Comparison of ENCODE assay signal across 12 cellular contexts in the genomic region with DNA sequence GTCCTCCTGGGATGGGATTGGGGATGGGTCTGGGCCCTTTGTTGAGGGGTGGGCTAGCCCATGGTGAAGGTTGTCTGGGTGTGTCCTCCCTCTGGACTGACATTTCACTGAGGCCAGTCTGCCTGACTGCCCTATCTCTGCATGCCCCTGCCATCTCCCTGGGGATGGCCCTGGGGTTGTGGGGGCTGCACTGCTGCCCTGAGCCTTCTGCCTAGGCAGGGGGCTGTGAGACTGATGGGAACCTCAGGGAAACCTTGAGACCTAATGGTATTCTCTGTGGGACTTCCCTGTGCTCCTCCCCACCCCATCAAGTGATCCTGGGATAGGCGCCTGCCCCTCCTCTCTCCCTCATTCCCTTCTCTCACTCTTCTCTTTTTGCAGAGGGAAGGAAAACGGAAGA. TPM values are rescaled to one million over a fixed set of nuclear protein-coding genes. Genes with fewer than 3 reads are reported as not detected.
A peak's percentile ranks its signal among the peaks of the same experiment; 100 is the strongest.
DNase-seq lines count a peak whose midpoint lies in the region; ATAC-seq and TF ChIP-seq lines count a peak whose summit lies in the region.
"Had no signal": no experiment of that assay in that cellular context is flagged by ENCODE, and none has a peak within 500 bp of the region (broad histone marks: within the 10 kb centered on the region; RNA-seq: fewer than 3 reads in every experiment).

No MANE protein-coding gene starts in this region.

- H3K4me1 ChIP-seq in DND-41 (ENCODE audit: insufficient read depth, low read length) (no peaks in the 10 kb centered on the region), adipocyte (ENCODE audit: control insufficient read depth, insufficient read depth, low read length) (peaks cover 42% of the 10 kb centered on the region), iPS-15b (ENCODE audit: control insufficient read depth, insufficient read depth, low read length) (peaks cover 15% of the 10 kb centered on the region), sigmoid colon (peaks cover 0 to 79% (median 75%) of the 10 kb centered on the region in 4 donors), foreskin keratinocyte (peaks cover 9% of the 10 kb centered on the region)

- H3K4me2 ChIP-seq in DND-41 (ENCODE audit: insufficient read depth, low read length): no peak overlapping the region

- TF ChIP-seq POLR2A in sigmoid colon (IDR thresholded peaks at IDR 0.05): no peak

- TF ChIP-seq EP300 in sigmoid colon (IDR thresholded peaks at IDR 0.05): no peak

- TF ChIP-seq CTCF in DND-41 (IDR thresholded peaks at IDR 0.05; ENCODE audit: borderline replicate concordance, extremely low read depth, low read length, poor library complexity, severe bottlenecking) (no peak), sigmoid colon (IDR thresholded peaks at IDR 0.05) (no peak), foreskin keratinocyte (conservative IDR thresholded peaks at IDR 0.05) (no peak)

- WGBS in sigmoid colon, 2 donors: 90 to 94% methylated on average over 2 of the region's 2 CpGs

- no peak for DNase-seq in DND-41
- DNase-seq in adipocyte (ENCODE audit: low read depth): no peak
- DNase-seq in sigmoid colon: no peak
- no peak for DNase-seq in foreskin keratinocyte
- no peak for DNase-seq in HT-29 (ENCODE audit: low spot score)
- DNase-seq: activated CD8-positive, alpha-beta memory T cell treated with anti-CD3 and anti-CD28 coated beads for 24 hours; MG63; NCI-H2029 treated with DMSO at 0.1 percent for 48 hours had no signal

- peaks cover 99% of the 10 kb centered on the region for H3K79me2 ChIP-seq in DND-41 (ENCODE audit: insufficient read depth, low read length)

- H3K27ac ChIP-seq in DND-41 (ENCODE audit: low read length) (peak overlapping the region; percentile 6; the same call in 1 of the 2 replicates), sigmoid colon (peak overlapping the region; percentile 95 to 99 (median 98)), foreskin keratinocyte (no peak overlapping the region)
- H3K27ac ChIP-seq: suprapubic skin had no signal

- intact Hi-C loops in sigmoid colon (cut with DNase I): no loop called here

- H3K36me3 ChIP-seq in DND-41 (ENCODE audit: insufficient read depth, low read length): peaks cover 33% of the 10 kb centered on the region
- no peaks in the 10 kb centered on the region for H3K36me3 ChIP-seq in adipocyte (ENCODE audit: control insufficient read depth, insufficient read depth, low read length, severe bottlenecking)
- no peaks in the 10 kb centered on the region for H3K36me3 ChIP-seq in iPS-15b (ENCODE audit: control insufficient read depth, insufficient read depth, low read length)
- H3K36me3 ChIP-seq in sigmoid colon: no peaks in the 10 kb centered on the region

- no peak overlapping the region for H2AFZ ChIP-seq in DND-41 (ENCODE audit: low read depth, low read length)

- peaks cover 96% of the 10 kb centered on the region for H4K20me1 ChIP-seq in DND-41 (ENCODE audit: insufficient read depth, low read length)

- H3K9ac ChIP-seq in DND-41 (ENCODE audit: low read depth, low read length) (no peak overlapping the region), adipocyte (ENCODE audit: low read length) (peak overlapping the region; percentile 63), iPS-15b (ENCODE audit: low read depth, low read length) (no peak overlapping the region)

- H3K27me3 ChIP-seq in DND-41 (ENCODE audit: insufficient read depth, low read length, poor library complexity) (no peaks in the 10 kb centered on the region), adipocyte (replicated peaks; ENCODE audit: control insufficient read depth, insufficient read depth, low read length) (no peaks in the 10 kb centered on the region), iPS-15b (ENCODE audit: control insufficient read depth, insufficient read depth, low read length) (peaks cover 96% of the 10 kb centered on the region), sigmoid colon (no peaks in the 10 kb centered on the region), foreskin keratinocyte (no peaks in the 10 kb centered on the region)
- H3K27me3 ChIP-seq: MG63, suprapubic skin had no signal

- H3K4me3 ChIP-seq in DND-41 (ENCODE audit: low read depth in 1 of 2, low read length in 2 of 2) (no peak overlapping the region), adipocyte (ENCODE audit: low read length) (no peak overlapping the region), iPS-15b (ENCODE audit: low read depth, low read length) (peak overlapping the region; percentile 14), sigmoid colon (peak overlapping the region in 2 of 4 donors; percentile 47 to 50)
- H3K4me3 ChIP-seq: MG63 had no signal

- ATAC-seq in DND-41 (ENCODE audit: insufficient read depth, low read depth) (no peak), foreskin keratinocyte (no peak), GM18520 (IDR thresholded peaks at IDR 0.05; ENCODE audit: unreplicated experiment) (no peak), GM21526 (IDR thresholded peaks at IDR 0.05; ENCODE audit: low FRiP score, unreplicated experiment) (no peak)

- no peaks in the 10 kb centered on the region for H3K9me3 ChIP-seq in DND-41 (ENCODE audit: insufficient read depth, low read length, severe bottlenecking)
- H3K9me3 ChIP-seq in adipocyte (ENCODE audit: control insufficient read depth, low read length): no peaks in the 10 kb centered on the region
- no peaks in the 10 kb centered on the region for H3K9me3 ChIP-seq in iPS-15b (ENCODE audit: control insufficient read depth, insufficient read depth, low read length)
- H3K9me3 ChIP-seq in sigmoid colon: no peaks in the 10 kb centered on the region
- H3K9me3 ChIP-seq: MG63, suprapubic skin had no signal

RNA-seq across cellular contexts. Expression of a gene that starts 19.9 kb away (rescaled TPM):
- total RNA-seq in sigmoid colon (10 to 100 TPM in 2 of 4 donors, 1 to 10 TPM in 2; 7.4 to 31.9 (median 12.5) TPM), foreskin keratinocyte (15.0 and 16.3 TPM in 2 replicates)
- polyA plus RNA-seq in sigmoid colon (10 to 100 TPM in 1 of 3 donors, 1 to 10 TPM in 2; 1.8 to 14.2 (median 2.5) TPM), foreskin keratinocyte (11.1 and 12.0 TPM in 2 replicates)
- total RNA-seq in HT-29 (2014; rRNA removed; shearing (Covaris generic)): 35.4 and 37.8 TPM in 2 replicates
